13 cellular contexts compared by ENCODE assay signal in genomic region chr10:132519382-132520146, GRCh38. TPM values are rescaled to one million over a fixed set of nuclear protein-coding genes. Genes with fewer than 3 reads are reported as not detected.
A peak's percentile ranks its signal among the peaks of the same experiment; 100 is the strongest.
DNase-seq lines count a peak whose midpoint lies in the region; ATAC-seq and TF ChIP-seq lines count a peak whose summit lies in the region.
"Had no signal": no experiment of that assay in that cellular context is flagged by ENCODE, and none has a peak within 500 bp of the region (broad histone marks: within the 10 kb centered on the region; RNA-seq: fewer than 3 reads in every experiment).

No MANE protein-coding gene starts in this region.

- H3K4me1 ChIP-seq in cardiac muscle cell (ENCODE audit: low read depth): peaks cover 63% of the 10 kb centered on the region
- peaks cover 12% of the 10 kb centered on the region for H3K4me1 ChIP-seq in BE2C

- peak; percentile 22 for DNase-seq in activated CD8-positive, alpha-beta memory T cell treated with anti-CD3 and anti-CD28 coated beads, Interleukin-2, amount 50 U/mL, for 48 hours
- DNase-seq in activated CD8-positive, alpha-beta memory T cell treated with anti-CD3 and anti-CD28 coated beads, Interleukin-2, amount 10 ng/mL, durations not matched to agents 7 days and 5 days: no peak
- DNase-seq in cardiac muscle cell (ENCODE audit: low read depth in 1 of 2, low spot score in 1 of 2): no peak
- no peak for DNase-seq in nephron progenitor cell
- peak; percentile 46 for DNase-seq in ureter (ENCODE audit: low spot score)
- no peak for DNase-seq in activated CD4-positive, alpha-beta T cell treated with anti-CD3 and anti-CD28 coated beads for 48 hours
- no peak for DNase-seq in BE2C
- DNase-seq: GF-D8, NCI-H1694 treated with DMSO at 0.1 percent for 48 hours, OCI-M1 had no signal

- CTCF ChIA-PET in activated CD8-positive, alpha-beta memory T cell treated with anti-CD3 and anti-CD28 coated beads, Interleukin-2, amount 10 ng/mL, durations not matched to agents 7 days and 5 days (lab: Charles Lee): no interaction called here

- H3K4me1 Mint-ChIP-seq in activated CD8-positive, alpha-beta memory T cell treated with anti-CD3 and anti-CD28 coated beads, Interleukin-2, amount 10 ng/mL, durations not matched to agents 7 days and 5 days: no peaks in the 10 kb centered on the region
- H3K4me1 Mint-ChIP-seq in nephron progenitor cell: peaks cover 49% of the 10 kb centered on the region
- H3K4me1 Mint-ChIP-seq: stimulated activated naive CD8-positive, alpha-beta T cell treated with anti-CD3 and anti-CD28 coated beads, Interleukin-15, amount 100 ng/mL, for 72 hours had no signal

- H3K27ac ChIP-seq in cardiac muscle cell: peak overlapping the region; percentile 100

- no peaks in the 10 kb centered on the region for H3K9me3 Mint-ChIP-seq in activated CD8-positive, alpha-beta memory T cell treated with anti-CD3 and anti-CD28 coated beads, Interleukin-2, amount 10 ng/mL, durations not matched to agents 7 days and 5 days (ENCODE audit: low read depth)
- H3K9me3 Mint-ChIP-seq in nephron progenitor cell: no peaks in the 10 kb centered on the region
- H3K9me3 Mint-ChIP-seq: stimulated activated naive CD8-positive, alpha-beta T cell treated with anti-CD3 and anti-CD28 coated beads, Interleukin-15, amount 100 ng/mL, for 72 hours had no signal

- ATAC-seq in activated CD8-positive, alpha-beta memory T cell treated with anti-CD3 and anti-CD28 coated beads, Interleukin-2, amount 10 ng/mL, durations not matched to agents 7 days and 5 days: no peak
- ATAC-seq in HG03571 (IDR thresholded peaks at IDR 0.05; ENCODE audit: unreplicated experiment): no peak
- ATAC-seq: A549; stimulated activated naive CD8-positive, alpha-beta T cell treated with anti-CD3 and anti-CD28 coated beads, Interleukin-15, amount 100 ng/mL, for 72 hours had no signal

- H3K4me3 ChIP-seq in cardiac muscle cell: no peak overlapping the region
- H3K4me3 ChIP-seq in BE2C (ENCODE audit: low read depth, low read length): no peak overlapping the region
- H3K4me3 ChIP-seq: A549 had no signal

- no peak overlapping the region for H3K27ac Mint-ChIP-seq in activated CD8-positive, alpha-beta memory T cell treated with anti-CD3 and anti-CD28 coated beads, Interleukin-2, amount 10 ng/mL, durations not matched to agents 7 days and 5 days
- H3K27ac Mint-ChIP-seq in nephron progenitor cell: no peak overlapping the region
- H3K27ac Mint-ChIP-seq: stimulated activated naive CD8-positive, alpha-beta T cell treated with anti-CD3 and anti-CD28 coated beads, Interleukin-15, amount 100 ng/mL, for 72 hours had no signal

- no peak overlapping the region for H3K4me3 Mint-ChIP-seq in activated CD8-positive, alpha-beta memory T cell treated with anti-CD3 and anti-CD28 coated beads, Interleukin-2, amount 10 ng/mL, durations not matched to agents 7 days and 5 days
- H3K4me3 Mint-ChIP-seq in nephron progenitor cell: peak overlapping the region; percentile 76
- H3K4me3 Mint-ChIP-seq: stimulated activated naive CD8-positive, alpha-beta T cell treated with anti-CD3 and anti-CD28 coated beads, Interleukin-15, amount 100 ng/mL, for 72 hours had no signal

- H3K27me3 ChIP-seq in cardiac muscle cell (no peaks in the 10 kb centered on the region), BE2C (no peaks in the 10 kb centered on the region; the same call in 1 of the 2 replicates)

- TF ChIP-seq CTCF in cardiac muscle cell (IDR thresholded peaks at IDR 0.05; ENCODE audit: low read depth, low read length): no peak
- TF ChIP-seq CTCF in nephron progenitor cell (IDR thresholded peaks at IDR 0.05): no peak
- TF ChIP-seq CTCF in BE2C (IDR thresholded peaks at IDR 0.05; ENCODE audit: low read depth, low read length): no peak

- no peaks in the 10 kb centered on the region for H3K36me3 Mint-ChIP-seq in activated CD8-positive, alpha-beta memory T cell treated with anti-CD3 and anti-CD28 coated beads, Interleukin-2, amount 10 ng/mL, durations not matched to agents 7 days and 5 days
- H3K36me3 Mint-ChIP-seq in nephron progenitor cell (ENCODE audit: low read depth): no peaks in the 10 kb centered on the region

- H3K27me3 Mint-ChIP-seq in activated CD8-positive, alpha-beta memory T cell treated with anti-CD3 and anti-CD28 coated beads, Interleukin-2, amount 10 ng/mL, durations not matched to agents 7 days and 5 days: peaks cover 4% of the 10 kb centered on the region
- H3K27me3 Mint-ChIP-seq in nephron progenitor cell (ENCODE audit: low read depth, poor library complexity): peaks cover 31% of the 10 kb centered on the region

- H3K36me3 ChIP-seq in cardiac muscle cell (no peaks in the 10 kb centered on the region), BE2C (no peaks in the 10 kb centered on the region)

- H3K9me3 ChIP-seq in cardiac muscle cell (ENCODE audit: low read depth) (no peaks in the 10 kb centered on the region), BE2C (no peaks in the 10 kb centered on the region)
- H3K9me3 ChIP-seq: A549 had no signal

RNA-seq across cellular contexts. Expression of gene INPP5A, which starts 18.0 kb away (rescaled TPM):
- 1 to 10 TPM; 6.6 to 7.0 TPM for total RNA-seq in activated CD8-positive, alpha-beta memory T cell treated with anti-CD3 and anti-CD28 coated beads, Interleukin-2, amount 10 ng/mL, durations not matched to agents 7 days and 5 days
- total RNA-seq in cardiac muscle cell (83.6 and 87.0 TPM in 2 replicates), ureter (63.5 TPM)
- 90.4 and 97.2 TPM in 2 replicates for polyA plus RNA-seq in cardiac muscle cell
- polyA plus RNA-seq in BE2C (2012; ENCODE audit: insufficient read depth, insufficient read length, low read depth): 4.3 TPM

Comparison
In these comparisons a context has a peak if more than half of its experiments do, and no peak if none do; other contexts are left out.
1. DNase-seq: peak in activated CD8-positive, alpha-beta memory T cell treated with anti-CD3 and anti-CD28 coated beads, Interleukin-2, amount 50 U/mL, for 48 hours (single experiment) and ureter (single experiment); none in activated CD8-positive, alpha-beta memory T cell treated with anti-CD3 and anti-CD28 coated beads, Interleukin-2, amount 10 ng/mL, durations not matched to agents 7 days and 5 days (single experiment), cardiac muscle cell (0 of 2), nephron progenitor cell (single experiment), activated CD4-positive, alpha-beta T cell treated with anti-CD3 and anti-CD28 coated beads for 48 hours (single experiment) and BE2C (single experiment).